ENCODE assay signal across 13 cellular contexts in genomic region chr10:33178026-33178755, GRCh38.
"Had no signal": no experiment of that assay in that cellular context is flagged by ENCODE, and none has a peak within 500 bp of the region (broad histone marks: within the 10 kb centered on the region; RNA-seq: fewer than 3 reads in every experiment).

No MANE protein-coding gene starts in this region.

- H3K9me3 Mint-ChIP-seq: activated B cell treated with CpG ODN at 0.5 μM for 24 hours; activated CD4-positive, alpha-beta T cell treated with anti-CD3 and anti-CD28 coated beads, Interleukin-2, amount 10 ng/mL, durations not matched to agents 24 days and 14 days; activated naive CD8-positive, alpha-beta T cell treated with anti-CD3 and anti-CD28 coated beads, Interleukin-2, amount 50 U/mL, for 24 hours; central memory CD8-positive, alpha-beta T cell; T-helper 1 cell treated with Interleukin-12 subunit alpha and Interleukin-12 subunit beta and Interleukin-4 antibody, amounts not matched to agents 30 μg/mL and 1 μg/mL, for 36 hours had no signal

- DNase-seq: activated B cell treated with CpG ODN at 0.5 μM for 24 hours; activated CD4-positive, alpha-beta T cell treated with anti-CD3 and anti-CD28 coated beads, Interleukin-2, amount 10 ng/mL, durations not matched to agents 24 days and 14 days; activated naive CD4-positive, alpha-beta T cell treated with Interleukin-2 at 50 U/mL for 16 hours; activated naive CD8-positive, alpha-beta T cell treated with anti-CD3 and anti-CD28 coated beads, Interleukin-2, amount 50 U/mL, for 24 hours; erythroblast; head of caudate nucleus; left ventricle myocardium superior; right cardiac atrium; stimulated activated CD4-positive, alpha-beta T cell treated with anti-CD3 and anti-CD28 coated beads, Interleukin-2, amount 100 ng/mL, for 48 hours; stimulated activated naive CD8-positive, alpha-beta T cell treated with anti-CD3 and anti-CD28 coated beads, Interleukin-15, Interleukin-2, amounts not matched to agents 100 U/mL and 50 U/mL, for 24 hours had no signal

- H3K27ac Mint-ChIP-seq: activated B cell treated with CpG ODN at 0.5 μM for 24 hours; activated CD4-positive, alpha-beta T cell treated with anti-CD3 and anti-CD28 coated beads, Interleukin-2, amount 10 ng/mL, durations not matched to agents 24 days and 14 days; activated naive CD8-positive, alpha-beta T cell treated with anti-CD3 and anti-CD28 coated beads, Interleukin-2, amount 50 U/mL, for 24 hours; T-helper 1 cell treated with Interleukin-12 subunit alpha and Interleukin-12 subunit beta and Interleukin-4 antibody, amounts not matched to agents 30 μg/mL and 1 μg/mL, for 36 hours had no signal

- H3K4me3 Mint-ChIP-seq: activated B cell treated with CpG ODN at 0.5 μM for 24 hours; activated CD4-positive, alpha-beta T cell treated with anti-CD3 and anti-CD28 coated beads, Interleukin-2, amount 10 ng/mL, durations not matched to agents 24 days and 14 days; activated naive CD8-positive, alpha-beta T cell treated with anti-CD3 and anti-CD28 coated beads, Interleukin-2, amount 50 U/mL, for 24 hours; central memory CD8-positive, alpha-beta T cell; T-helper 1 cell treated with Interleukin-12 subunit alpha and Interleukin-12 subunit beta and Interleukin-4 antibody, amounts not matched to agents 30 μg/mL and 1 μg/mL, for 36 hours had no signal

- ATAC-seq: activated naive CD8-positive, alpha-beta T cell treated with anti-CD3 and anti-CD28 coated beads, Interleukin-2, amount 50 U/mL, for 24 hours; right cardiac atrium; SK-N-SH treated with all-trans-retinoic acid at 6 μM for 48 hours; stimulated activated naive CD8-positive, alpha-beta T cell treated with anti-CD3 and anti-CD28 coated beads, Interleukin-15, Interleukin-2, amounts not matched to agents 100 U/mL and 50 U/mL, for 24 hours had no signal

- H3K4me1 Mint-ChIP-seq: activated B cell treated with CpG ODN at 0.5 μM for 24 hours had no signal
